ENCODE assay signal across 8 cellular contexts in genomic region chr14:69398053-69398817, GRCh38. TPM values are rescaled to one million over a fixed set of nuclear protein-coding genes. Genes with fewer than 3 reads are reported as not detected.
DNase-seq lines count a peak whose midpoint lies in the region; ATAC-seq, FAIRE-seq and TF ChIP-seq lines count a peak whose summit lies in the region.

Gene ERH, minus strand, starts transcription at chr14:69398299. Its CDS starts 66 bp downstream, at chr14:69398233.
A gene with protein sequence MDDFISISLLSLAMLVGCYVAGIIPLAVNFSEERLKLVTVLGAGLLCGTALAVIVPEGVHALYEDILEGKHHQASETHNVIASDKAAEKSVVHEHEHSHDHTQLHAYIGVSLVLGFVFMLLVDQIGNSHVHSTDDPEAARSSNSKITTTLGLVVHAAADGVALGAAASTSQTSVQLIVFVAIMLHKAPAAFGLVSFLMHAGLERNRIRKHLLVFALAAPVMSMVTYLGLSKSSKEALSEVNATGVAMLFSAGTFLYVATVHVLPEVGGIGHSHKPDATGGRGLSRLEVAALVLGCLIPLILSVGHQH (plus strand): TSS chr14:69398692. CDS start chr14:69399370, 678 bp downstream.

- no peaks in the 10 kb centered on the region for H3K9me3 ChIP-seq in small intestine (ENCODE audit: control insufficient read depth, low read depth)

- 0% methylated on average over 52 to 53 of the region's 53 CpGs for WGBS in small intestine, 3 donors

- TF ChIP-seq CTCF in AG04449 (IDR thresholded peaks at IDR 0.05; ENCODE audit: insufficient read depth, low read length, missing control alignments) (no peak), WI38 (IDR thresholded peaks at IDR 0.05; ENCODE audit: low read depth, low read length) (no peak), bronchial epithelial cell (IDR thresholded peaks at IDR 0.05; ENCODE audit: insufficient read depth, low read length, severe bottlenecking) (no peak)

- peaks cover 7% of the 10 kb centered on the region for H3K36me3 ChIP-seq in bronchial epithelial cell (ENCODE audit: control insufficient read depth, insufficient read depth, low read length)
- peaks cover 5 to 12% of the 10 kb centered on the region in 2 donors for H3K36me3 ChIP-seq in small intestine (ENCODE audit: control insufficient read depth in 2 of 2, insufficient read depth in 2 of 2, low read length in 2 of 2)

- ATAC-seq in GM18907 (IDR thresholded peaks at IDR 0.05; ENCODE audit: unreplicated experiment) (peak; percentile 89), HG03159 (IDR thresholded peaks at IDR 0.05; ENCODE audit: unreplicated experiment) (peak; percentile 83)

- no peaks in the 10 kb centered on the region for H3K27me3 ChIP-seq in bronchial epithelial cell (ENCODE audit: control insufficient read depth, insufficient read depth, low read length)
- H3K27me3 ChIP-seq in small intestine (ENCODE audit: control insufficient read depth in 2 of 2, insufficient read depth in 2 of 2, low read length in 2 of 2) = no peaks in the 10 kb centered on the region

- H3K4me3 ChIP-seq in AG04449 (ENCODE audit: low read depth, low read length) = peak within 1 kb of the TSS; percentile 90
- peak within 1 kb of the TSS; percentile 93 for H3K4me3 ChIP-seq in WI38 (ENCODE audit: low read depth, low read length)
- peak within 1 kb of the TSS; percentile 94 for H3K4me3 ChIP-seq in bronchial epithelial cell (ENCODE audit: low read depth, low read length)
- H3K4me3 ChIP-seq in small intestine (ENCODE audit: low read depth in 1 of 2, low read length in 2 of 2) = peak within 1 kb of the TSS; percentile 79 to 95

- POLR2A ChIA-PET in AG04449 (lab: Yijun Ruan, JAX) = interaction anchor here (0.6 to 1.0 kb wide), 7 partner anchors 8 to 150 kb away, joined by 3 to 8 read pairs (median 4); no protein-coding TSS in a partner anchor

- DNase-seq in AG04449 (ENCODE audit: low read depth, low spot score) (peak; percentile 83), NCI-H2227 treated with DMSO at 0.1 percent for 48 hours (lab: John Stamatoyannopoulos, UW) (peak; percentile 100), bronchial epithelial cell (ENCODE audit: low read depth) (peak; percentile 93), iPS-NIHi11 (ENCODE audit: low spot score) (peak; percentile 92), small intestine (peak; percentile 98)

- CTCF ChIA-PET in AG04449 (lab: Yijun Ruan, JAX) = interaction anchor here (1.1 to 4.9 kb wide), 6 partner anchors 10 to 156 kb away, joined by 3 to 24 read pairs (median 4); no protein-coding TSS in a partner anchor

- peaks cover 5 to 24% of the 10 kb centered on the region in 2 donors for H3K4me1 ChIP-seq in small intestine (ENCODE audit: control insufficient read depth in 2 of 2, insufficient read depth in 1 of 2, low read depth in 1 of 2, low read length in 1 of 2)

- H3K27ac ChIP-seq in small intestine (ENCODE audit: low read depth in 1 of 2, low read length in 1 of 2) = peak within 1 kb of the TSS; percentile 85 to 92

- FAIRE-seq in bronchial epithelial cell (lab: Jason Lieb, UNC) = peak; percentile 62
- no peak for FAIRE-seq in small intestine (lab: Jason Lieb, UNC)

RNA-seq across cellular contexts. Expression of gene ERH, which starts in this region (rescaled TPM):
- 91.6 and 242 TPM in 2 replicates for total RNA-seq in bronchial epithelial cell
- polyA plus RNA-seq in small intestine = 100 to 1,000 TPM; 131 to 207 (median 134) TPM

RNA-seq across cellular contexts. Expression of the second gene that starts in this region (rescaled TPM):
- 112 and 140 TPM in 2 replicates for total RNA-seq in bronchial epithelial cell
- 10 to 100 TPM; 25.1 to 36.1 (median 27.1) TPM for polyA plus RNA-seq in small intestine

Comparison
In these comparisons a context has a peak if more than half of its experiments do, and no peak if none do; other contexts are left out.
1. Peak in every context shown above with its lines: DNase-seq, ATAC-seq, H3K4me3 ChIP-seq and H3K27ac ChIP-seq.